ENCODE assay signal across 8 cellular contexts in the genomic region with DNA sequence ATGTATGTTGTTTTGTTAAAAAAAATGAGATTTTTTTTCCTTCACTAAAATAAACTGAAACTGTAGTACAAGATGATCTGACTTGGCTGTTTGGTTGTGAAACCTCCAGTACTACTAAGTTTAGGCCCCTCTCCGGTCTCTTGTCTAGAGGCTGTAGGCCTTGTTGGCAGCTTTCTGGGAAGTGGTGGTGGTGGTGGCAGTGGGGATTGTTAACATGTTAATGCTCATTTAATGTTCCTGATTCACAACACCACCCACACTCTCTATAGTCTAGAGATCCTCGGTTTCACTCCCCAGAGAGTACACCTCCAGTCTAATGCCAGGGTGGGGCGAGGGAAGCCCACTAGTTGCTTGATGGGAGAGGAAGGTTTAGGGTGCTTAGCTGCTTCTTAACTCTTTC. TPM values are rescaled to one million over a fixed set of nuclear protein-coding genes. Genes with fewer than 3 reads are reported as not detected.
DNase-seq lines count a peak whose midpoint lies in the region; ATAC-seq, FAIRE-seq and TF ChIP-seq lines count a peak whose summit lies in the region.

No MANE protein-coding gene starts in this region.

- H3K27ac ChIP-seq in HL-60 (replicated peaks) (peak overlapping the region; percentile 13; the same call in 1 of the 2 replicates), left ventricle myocardium inferior (replicated peaks) (peak overlapping the region; percentile 30)

- no peaks in the 10 kb centered on the region for H3K9me3 ChIP-seq in left ventricle myocardium inferior (replicated peaks)

- H3K4me3 ChIP-seq in HL-60 (replicated peaks; ENCODE audit: insufficient read depth, low read length) (no peak overlapping the region), left ventricle myocardium inferior (peak overlapping the region; percentile 18)

- intact Hi-C loops in left ventricle myocardium inferior (cut with micrococcal nuclease) = no loop called here

- peaks cover 40% of the 10 kb centered on the region for H3K36me3 ChIP-seq in left ventricle myocardium inferior

- TF ChIP-seq CTCF in HL-60 (IDR thresholded peaks at IDR 0.05; ENCODE audit: insufficient read depth, low read length) (no peak), left ventricle myocardium inferior (IDR thresholded peaks at IDR 0.05; ENCODE audit: borderline replicate concordance) (no peak)

- FAIRE-seq in frontal cortex (lab: Jason Lieb, UNC) = no peak

- H3K27me3 ChIP-seq in HL-60 (ENCODE audit: insufficient read depth, poor library complexity, severe bottlenecking) (no peaks in the 10 kb centered on the region), left ventricle myocardium inferior (ENCODE audit: low read depth) (no peaks in the 10 kb centered on the region)

- DNase-seq in HL-60 (ENCODE audit: low read depth in 1 of 2, low spot score in 1 of 2) (peak in 1 of 2 experiments; percentile 56), left ventricle myocardium inferior (no peak), frontal cortex (ENCODE audit: low spot score in 2 of 2) (no peak), kidney glomerular epithelial cell (lab: John Stamatoyannopoulos, UW) (no peak)
- peak; percentile 64 to 71 for DNase-seq in activated CD4-positive, alpha-beta T cell treated with anti-CD3 and anti-CD28 coated beads, Interleukin-2, amount 50 U/mL, for 48 hours
- peak; percentile 58 for DNase-seq in stimulated activated naive CD4-positive, alpha-beta T cell treated with Interleukin-2 at 50 U/mL for 16 hours (lab: John Stamatoyannopoulos, UW)

- no peak for ATAC-seq in GM18873 (IDR thresholded peaks at IDR 0.05; ENCODE audit: low FRiP score, unreplicated experiment)
- no peak for ATAC-seq in GM21526 (IDR thresholded peaks at IDR 0.05; ENCODE audit: low FRiP score, unreplicated experiment)

- H3K4me1 ChIP-seq in left ventricle myocardium inferior = peaks cover 44% of the 10 kb centered on the region

RNA-seq across cellular contexts. Expression of a gene that starts 24.1 kb away (rescaled TPM):
- total RNA-seq in left ventricle myocardium inferior (9.8 TPM), frontal cortex (37.5 TPM)

RNA-seq across cellular contexts. Expression of a gene that starts 30.2 kb away (rescaled TPM):
- total RNA-seq in left ventricle myocardium inferior (11.4 TPM), frontal cortex (3.7 TPM)

Comparison
In these comparisons a context has a peak if more than half of its experiments do, and no peak if none do; other contexts are left out.
1. DNase-seq: peak in activated CD4-positive, alpha-beta T cell treated with anti-CD3 and anti-CD28 coated beads, Interleukin-2, amount 50 U/mL, for 48 hours (2 of 2) and stimulated activated naive CD4-positive, alpha-beta T cell treated with Interleukin-2 at 50 U/mL for 16 hours (single experiment); none in left ventricle myocardium inferior (single experiment), frontal cortex (0 of 2) and kidney glomerular epithelial cell (single experiment).